Comparison of ENCODE assay signal across 9 cellular contexts in genomic region chr1:103529746-103530145, GRCh38.
A peak's percentile ranks its signal among the peaks of the same experiment; 100 is the strongest.
DNase-seq lines count a peak whose midpoint lies in the region; ATAC-seq and TF ChIP-seq lines count a peak whose summit lies in the region.
"Had no signal": no experiment of that assay in that cellular context is flagged by ENCODE, and none has a peak within 500 bp of the region (broad histone marks: within the 10 kb centered on the region; RNA-seq: fewer than 3 reads in every experiment).

No MANE protein-coding gene starts in this region.

- peak; percentile 72 for DNase-seq in stimulated activated naive CD4-positive, alpha-beta T cell treated with Interleukin-2 at 50 U/mL for 16 hours (lab: John Stamatoyannopoulos, UW)
- no peak for DNase-seq in stimulated activated naive CD4-positive, alpha-beta T cell (lab: John Stamatoyannopoulos, UW)
- DNase-seq in activated T-helper 9 cell treated with anti-CD3 and anti-CD28 coated beads, Interleukin-2, amount 50 U/mL, for 16 hours (ENCODE audit: low read depth): peak; percentile 48
- DNase-seq in kidney tubule cell (ENCODE audit: low spot score): peak; percentile 19
- DNase-seq in GM13977 (ENCODE audit: low spot score): no peak
- no peak for DNase-seq in dedifferentiated amniotic fluid mesenchymal stem cell (ENCODE audit: extremely low spot score)
- DNase-seq: NCI-H1417 had no signal

- TF ChIP-seq CTCF in GM13977 (IDR thresholded peaks at IDR 0.05; ENCODE audit: extremely low read depth, insufficient read depth, missing control alignments): no peak

- in situ Hi-C loops in GM13977 (cut with MboI; ENCODE audit: low pct_unique_long_range_greater_than_20kb, low sequenced_read_pairs, unreplicated experiment): no loop called here

- ATAC-seq in HG02610 (IDR thresholded peaks at IDR 0.05; ENCODE audit: unreplicated experiment): no peak
- ATAC-seq in GM19452 (IDR thresholded peaks at IDR 0.05; ENCODE audit: unreplicated experiment): no peak

Comparison
In these comparisons a context has a peak if more than half of its experiments do, and no peak if none do; other contexts are left out.
1. DNase-seq: peak in stimulated activated naive CD4-positive, alpha-beta T cell treated with Interleukin-2 at 50 U/mL for 16 hours (single experiment), activated T-helper 9 cell treated with anti-CD3 and anti-CD28 coated beads, Interleukin-2, amount 50 U/mL, for 16 hours (single experiment) and kidney tubule cell (single experiment); none in stimulated activated naive CD4-positive, alpha-beta T cell (0 of 6), GM13977 (single experiment) and dedifferentiated amniotic fluid mesenchymal stem cell (single experiment).